Comparison of ENCODE assay signal across 1 cellular context in genomic region chr14:27366596-27366995, GRCh38.
A peak's percentile ranks its signal among the peaks of the same experiment; 100 is the strongest.
TF ChIP-seq lines count a peak whose summit lies in the region.

No MANE protein-coding gene starts in this region.

TF ChIP-seq in endothelial cell of umbilical vein, 7 proteins besides CTCF, POLR2A, EP300 and RAD21 (continued from another document):
- TF ChIP-seq FOS (IDR thresholded peaks at IDR 0.05; ENCODE audit: borderline replicate concordance, insufficient read depth, low read length) (peak; percentile 52), MAX (IDR thresholded peaks at IDR 0.05; ENCODE audit: insufficient read depth, insufficient read length) (no peak)
